2 cellular contexts compared by ENCODE assay signal in genomic region chr10:101529207-101529606, GRCh38.
A peak's percentile ranks its signal among the peaks of the same experiment; 100 is the strongest.
TF ChIP-seq lines count a peak whose summit lies in the region.

No MANE protein-coding gene starts in this region.

TF ChIP-seq in IMR-90, 13 proteins besides CTCF, POLR2A, EP300 and RAD21:
- TF ChIP-seq FOS (IDR thresholded peaks at IDR 0.05; ENCODE audit: low read depth, low read length) = no peak
- TF ChIP-seq BHLHE40 (IDR thresholded peaks at IDR 0.05; ENCODE audit: low read depth, low read length) = no peak
- TF ChIP-seq MAFK (IDR thresholded peaks at IDR 0.05; ENCODE audit: low read depth, low read length) = no peak
- no peak for TF ChIP-seq MAZ (IDR thresholded peaks at IDR 0.05; ENCODE audit: borderline replicate concordance, low read depth, low read length)
- TF ChIP-seq USF2 (IDR thresholded peaks at IDR 0.05; ENCODE audit: low read depth, low read length) = no peak
- no peak for TF ChIP-seq MXI1 (IDR thresholded peaks at IDR 0.05; ENCODE audit: borderline replicate concordance, low read depth, low read length)
- no peak for TF ChIP-seq SMC3 (IDR thresholded peaks at IDR 0.05; ENCODE audit: low read depth, low read length)
- TF ChIP-seq NFE2L2 (IDR thresholded peaks at IDR 0.05; ENCODE audit: low read depth, low read length) = no peak
- TF ChIP-seq RCOR1 (IDR thresholded peaks at IDR 0.05; ENCODE audit: insufficient replicate concordance, low read length) = no peak
- TF ChIP-seq RFX5 (IDR thresholded peaks at IDR 0.05; ENCODE audit: low read depth, low read length) = no peak
- no peak for TF ChIP-seq CEBPB (IDR thresholded peaks at IDR 0.05; ENCODE audit: low read depth, low read length)
- TF ChIP-seq CHD1 (IDR thresholded peaks at IDR 0.05; ENCODE audit: low read depth, low read length) = no peak

TF ChIP-seq in H1, 55 proteins besides CTCF, POLR2A, EP300 and RAD21:
- no peak for TF ChIP-seq RNF2 (IDR thresholded peaks at IDR 0.05; ENCODE audit: borderline replicate concordance, low read depth, low read length, missing control alignments, poor library complexity, severe bottlenecking)
- peak; percentile 48; the same call in 1 of the 2 replicates for TF ChIP-seq TEAD4 (IDR thresholded peaks at IDR 0.05; ENCODE audit: low read depth, low read length)
